In genomic region chr10:92855560-92855959, GRCh38 we compare ENCODE assay signal across 21 cellular contexts. TPM values are rescaled to one million over a fixed set of nuclear protein-coding genes. Genes with fewer than 3 reads are reported as not detected.
A peak's percentile ranks its signal among the peaks of the same experiment; 100 is the strongest.
DNase-seq lines count a peak whose midpoint lies in the region; FAIRE-seq and TF ChIP-seq lines count a peak whose summit lies in the region.
"Had no signal": no experiment of that assay in that cellular context is flagged by ENCODE, and none has a peak within 500 bp of the region (broad histone marks: within the 10 kb centered on the region; RNA-seq: fewer than 3 reads in every experiment).

No MANE protein-coding gene starts in this region.

- FAIRE-seq in G401.6 (lab: Jason Lieb, UNC) (peak; percentile 44), TTC549 (lab: Jason Lieb, UNC) (peak; percentile 29), endometrium (lab: Jason Lieb, UNC) (peak; percentile 26), kidney (lab: Jason Lieb, UNC) (peak; percentile 58)
- FAIRE-seq: GM12892, GM19239, H1 had no signal

- intact Hi-C loops in kidney (cut with DNase I) = no loop called here

- DNase-seq in kidney (no peak), NCI-H526 (lab: John Stamatoyannopoulos, UW) (no peak), dermis blood vessel endothelial cell (no peak), NAMALWA (ENCODE audit: low spot score) (no peak)
- no peak for DNase-seq in activated naive CD4-positive, alpha-beta T cell treated with anti-CD3 and anti-CD28 coated beads, Interleukin-2, amount 50 U/mL, for 16 hours
- DNase-seq: 8988T; C1 segment of cervical spinal cord; Calu3; CD4-positive, alpha-beta memory T cell; COR-L47; DMS53; DMS79 treated with DMSO at 0.1 percent for 48 hours; GM23248; H7; HCEC 1CT had no signal

- H3K36me3 ChIP-seq in kidney (ENCODE audit: control insufficient read depth in 1 of 2, insufficient read depth in 2 of 2, low read length in 2 of 2) = no peaks in the 10 kb centered on the region

- no peak overlapping the region for H3K9ac ChIP-seq in kidney (ENCODE audit: low read length in 2 of 2)
- H3K9ac ChIP-seq: GM23248 had no signal

- peaks cover 3 to 17% of the 10 kb centered on the region in 2 donors for H3K9me3 ChIP-seq in kidney (ENCODE audit: control insufficient read depth in 1 of 2, low read length in 2 of 2)

- no peak for TF ChIP-seq CTCF in kidney (IDR thresholded peaks at IDR 0.05; ENCODE audit: borderline replicate concordance, extremely low read depth, insufficient read depth)

- H3K27ac ChIP-seq in kidney (ENCODE audit: low read depth in 2 of 2, low read length in 2 of 2) = no peak overlapping the region
- H3K27ac ChIP-seq: GM23248 had no signal

- H3K4me3 ChIP-seq in kidney (ENCODE audit: low read length in 2 of 2) = no peak overlapping the region
- H3K4me3 ChIP-seq: GM23248 had no signal

- H3K4me1 ChIP-seq in kidney (ENCODE audit: control insufficient read depth in 1 of 2, insufficient read depth in 1 of 2, low read depth in 1 of 2, low read length in 2 of 2) = no peaks in the 10 kb centered on the region

RNA-seq across cellular contexts. Expression of gene EXOC6, which starts 7.2 kb away (rescaled TPM):
- 17.0 TPM for total RNA-seq in kidney
- 9.5 TPM for polyA plus RNA-seq in kidney (ENCODE audit: insufficient read depth, low read depth, low replicate concordance)
- total RNA-seq in dermis blood vessel endothelial cell = 364 and 485 TPM in 2 replicates

Comparison
In these comparisons a context has a peak if more than half of its experiments do, and no peak if none do; other contexts are left out.
1. RNA of gene EXOC6, which starts 7.2 kb away (total RNA-seq): 364 to 485 TPM in dermis blood vessel endothelial cell; 17.0 TPM in kidney (single experiment); every median in the first group is over 10 times any median in the second.